12 cellular contexts compared by ENCODE assay signal in the genomic region with DNA sequence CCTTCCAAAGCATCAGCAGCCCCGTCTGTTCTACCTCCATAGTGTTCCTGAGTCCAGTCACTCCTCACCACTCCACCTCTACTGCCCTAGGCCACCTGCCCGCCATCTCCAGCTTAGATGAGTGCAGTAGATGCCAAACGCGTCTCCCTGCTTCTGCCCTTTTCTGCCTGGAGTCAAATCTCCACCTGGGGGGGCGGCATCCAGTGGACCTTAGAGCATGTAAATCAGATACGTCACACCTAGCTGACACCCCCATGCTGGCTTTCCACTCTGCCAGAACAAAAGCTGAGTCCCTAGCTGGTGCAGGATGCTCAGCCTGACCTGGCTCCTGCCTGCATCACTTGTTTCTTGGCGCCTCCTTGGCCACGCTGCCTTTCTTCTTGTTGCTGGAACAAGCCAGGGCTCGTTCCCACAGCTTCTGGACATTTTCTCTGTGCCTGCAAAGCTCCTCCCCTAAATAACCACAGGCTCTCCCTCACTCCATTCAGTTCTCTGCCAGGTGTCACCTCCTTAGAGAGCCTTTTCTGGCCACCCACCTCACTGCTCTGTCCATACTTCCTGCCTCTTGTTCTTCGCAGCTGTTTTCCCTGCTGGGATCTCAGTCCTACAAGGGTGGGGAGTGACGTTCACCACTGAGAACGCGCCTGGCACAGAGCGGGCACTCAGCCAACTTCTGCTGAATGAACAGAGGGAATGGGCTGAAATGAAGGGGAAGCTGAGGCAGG. TPM values are rescaled to one million over a fixed set of nuclear protein-coding genes. Genes with fewer than 3 reads are reported as not detected.
DNase-seq lines count a peak whose midpoint lies in the region; ATAC-seq and TF ChIP-seq lines count a peak whose summit lies in the region.
"Had no signal": no experiment of that assay in that cellular context is flagged by ENCODE, and none has a peak within 500 bp of the region (broad histone marks: within the 10 kb centered on the region; RNA-seq: fewer than 3 reads in every experiment).

No MANE protein-coding gene starts in this region.

- H3K4me1 ChIP-seq in upper lobe of right lung (peaks cover 17% of the 10 kb centered on the region), Caco-2 (peaks cover 18% of the 10 kb centered on the region)

- H3K27ac ChIP-seq in upper lobe of right lung, result no peak overlapping the region

- CTCF ChIA-PET in Caco-2 (lab: Charles Lee), result interaction anchor here (0.7 kb wide), 1 partner anchor 197 kb away, joined by 3 read pairs; no protein-coding TSS in a partner anchor

- peaks cover 19% of the 10 kb centered on the region for H3K4me1 Mint-ChIP-seq in Caco-2 (ENCODE audit: low read depth, unreplicated experiment)

- H3K27me3 Mint-ChIP-seq in Caco-2 (ENCODE audit: insufficient read depth, unreplicated experiment), result no peaks in the 10 kb centered on the region

- intact Hi-C loops in upper lobe of right lung (cut with DNase I), result loop anchor here (5.0 kb wide), 1 partner anchor 208 kb away; no protein-coding TSS in a partner anchor
- intact Hi-C loops in Caco-2 (cut with micrococcal nuclease; ENCODE audit: unreplicated experiment), result no loop called here

- peaks cover 22% of the 10 kb centered on the region for H3K36me3 Mint-ChIP-seq in Caco-2 (ENCODE audit: insufficient read depth, unreplicated experiment)

- TF ChIP-seq CTCF in upper lobe of right lung (IDR thresholded peaks at IDR 0.05), result no peak
- no peak for TF ChIP-seq CTCF in Caco-2 (IDR thresholded peaks at IDR 0.05; ENCODE audit: insufficient read depth in 1 of 2, low read depth in 1 of 2, low read length in 1 of 2, severe bottlenecking in 1 of 2, unreplicated experiment in 1 of 2)

- H3K4me3 ChIP-seq in upper lobe of right lung (no peak overlapping the region), Caco-2 (ENCODE audit: low read depth, low read length) (no peak overlapping the region)

- no peaks in the 10 kb centered on the region for H3K9me3 ChIP-seq in upper lobe of right lung
- no peaks in the 10 kb centered on the region for H3K9me3 ChIP-seq in Caco-2

- POLR2A ChIA-PET in Caco-2 (lab: Charles Lee), result no interaction called here

- peak; percentile 39 for DNase-seq in activated effector memory CD4-positive, alpha-beta T cell treated with anti-CD3 and anti-CD28 coated beads, Interleukin-2, amount 50 U/mL, for 16 hours
- no peak for DNase-seq in activated effector memory CD4-positive, alpha-beta T cell treated with Interleukin-2 at 50 U/mL for 16 hours
- DNase-seq in astrocyte of the hippocampus (ENCODE audit: low read depth, low spot score) (peak; percentile 79), midbrain (lab: John Stamatoyannopoulos, UW) (peak; percentile 86), upper lobe of right lung (peak; percentile 42), Caco-2 (no peak)
- DNase-seq: activated CD8-positive, alpha-beta memory T cell treated with anti-CD3 and anti-CD28 coated beads, Interleukin-2, amount 50 U/mL, for 48 hours had no signal

- no peaks in the 10 kb centered on the region for H3K27me3 ChIP-seq in upper lobe of right lung
- H3K27me3 ChIP-seq in Caco-2 (replicated peaks; ENCODE audit: control insufficient read depth, insufficient read depth, low read length), result no peaks in the 10 kb centered on the region

- no TSS peak for BruUV-seq in Caco-2 (replicated peaks; lab: Mats Ljungman, UMichigan)

- H3K36me3 ChIP-seq in upper lobe of right lung (peaks cover 38% of the 10 kb centered on the region), Caco-2 (ENCODE audit: control insufficient read depth, insufficient read depth, low read length) (peaks cover 8% of the 10 kb centered on the region)

- no peak overlapping the region for H3K27ac Mint-ChIP-seq in Caco-2 (ENCODE audit: unreplicated experiment)
- H3K27ac Mint-ChIP-seq: dendritic cell treated with granulocyte-macrophage colony-stimulating factor and Interleukin-4, amounts not matched to agents 40 ng/mL and 50 ng/mL, for 4 days had no signal

- ATAC-seq in upper lobe of right lung (no peak), HG03469 (IDR thresholded peaks at IDR 0.05; ENCODE audit: unreplicated experiment) (no peak), GM21825 (IDR thresholded peaks at IDR 0.05; ENCODE audit: unreplicated experiment) (no peak)

- no peaks in the 10 kb centered on the region for H3K9me3 Mint-ChIP-seq in Caco-2 (ENCODE audit: unreplicated experiment)
- H3K9me3 Mint-ChIP-seq: dendritic cell treated with granulocyte-macrophage colony-stimulating factor and Interleukin-4, amounts not matched to agents 40 ng/mL and 50 ng/mL, for 4 days had no signal

- H3K4me3 Mint-ChIP-seq in Caco-2 (ENCODE audit: unreplicated experiment), result no peak overlapping the region
- H3K4me3 Mint-ChIP-seq: dendritic cell treated with granulocyte-macrophage colony-stimulating factor and Interleukin-4, amounts not matched to agents 40 ng/mL and 50 ng/mL, for 4 days had no signal

RNA-seq across cellular contexts. Expression of a gene that starts 5.8 kb away (rescaled TPM):
- total RNA-seq in upper lobe of right lung, result 102 TPM
- total RNA-seq in Caco-2 (2022), result 113 and 115 TPM in 2 replicates

RNA-seq across cellular contexts. Expression of a gene that starts 17.9 kb away (rescaled TPM):
- total RNA-seq in upper lobe of right lung, result 44.6 TPM
- 40.6 and 43.6 TPM in 2 replicates for total RNA-seq in Caco-2 (2022)

RNA-seq across cellular contexts. Expression of a gene that starts 24.0 kb away (rescaled TPM):
- total RNA-seq in upper lobe of right lung, result 28.7 TPM
- total RNA-seq in Caco-2 (2022), result 32.1 and 37.5 TPM in 2 replicates

RNA-seq across cellular contexts. Expression of a gene that starts 41.9 kb away (rescaled TPM):
- total RNA-seq in upper lobe of right lung (369 TPM), Caco-2 (2022) (6.6 and 9.6 TPM in 2 replicates)
- total RNA-seq: omental fat pad; T-helper 1 cell treated with Interleukin-12 subunit alpha and Interleukin-12 subunit beta and Interleukin-4 antibody, amounts not matched to agents 30 ng/mL and 1 ng/mL, for 36 hours had no signal

RNA-seq across cellular contexts. Expression of a gene that starts 50.7 kb away (rescaled TPM):
- total RNA-seq in upper lobe of right lung (4.6 TPM), Caco-2 (2022) (0.16 TPM in 1 of 2 replicates, not detected in the other)
- total RNA-seq: T-helper 1 cell treated with Interleukin-12 subunit alpha and Interleukin-12 subunit beta and Interleukin-4 antibody, amounts not matched to agents 30 ng/mL and 1 ng/mL, for 36 hours had no signal

Comparison
In these comparisons a context has a peak if more than half of its experiments do, and no peak if none do; other contexts are left out.
1. DNase-seq: peak in activated effector memory CD4-positive, alpha-beta T cell treated with anti-CD3 and anti-CD28 coated beads, Interleukin-2, amount 50 U/mL, for 16 hours (single experiment), astrocyte of the hippocampus (single experiment), midbrain (single experiment) and upper lobe of right lung (single experiment); none in activated effector memory CD4-positive, alpha-beta T cell treated with Interleukin-2 at 50 U/mL for 16 hours (single experiment) and Caco-2 (0 of 2).